In the genomic region with DNA sequence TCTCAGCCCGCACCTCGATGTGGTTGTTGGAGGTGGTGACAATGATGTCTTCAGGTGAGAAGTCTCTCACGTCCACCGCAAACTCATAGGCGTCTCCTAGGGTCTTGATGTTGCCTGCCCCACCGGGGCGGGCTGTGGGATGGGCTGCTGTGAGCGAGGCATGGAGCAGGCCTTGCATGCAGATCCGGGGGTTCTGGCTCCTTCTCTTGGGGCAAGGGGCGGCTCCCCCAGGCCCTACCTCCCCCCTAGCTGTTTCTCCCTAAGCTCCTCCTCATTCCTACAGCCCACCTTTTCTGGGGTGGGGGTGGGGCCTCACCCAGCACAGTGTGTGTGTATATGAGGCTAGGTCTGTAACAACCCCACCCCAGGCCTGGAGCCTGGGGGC, we compare ENCODE assay signal across 19 cellular contexts. TPM values are rescaled to one million over a fixed set of nuclear protein-coding genes. Genes with fewer than 3 reads are reported as not detected.
DNase-seq lines count a peak whose midpoint lies in the region; ATAC-seq and TF ChIP-seq lines count a peak whose summit lies in the region.
"Had no signal": no experiment of that assay in that cellular context is flagged by ENCODE, and none has a peak within 500 bp of the region (broad histone marks: within the 10 kb centered on the region; RNA-seq: fewer than 3 reads in every experiment).

No MANE protein-coding gene starts in this region.

- ATAC-seq in gastroesophageal sphincter (no peak), GM21390 (IDR thresholded peaks at IDR 0.05; ENCODE audit: unreplicated experiment) (no peak), GM21717 (IDR thresholded peaks at IDR 0.05; ENCODE audit: unreplicated experiment) (no peak)
- ATAC-seq: CD8-positive, alpha-beta T cell had no signal

- H3K36me3 ChIP-seq in breast epithelium, result no peaks in the 10 kb centered on the region
- H3K36me3 ChIP-seq in gastroesophageal sphincter, result no peaks in the 10 kb centered on the region
- no peaks in the 10 kb centered on the region for H3K36me3 ChIP-seq in prostate gland
- no peaks in the 10 kb centered on the region for H3K36me3 ChIP-seq in transverse colon

- H3K4me3 ChIP-seq in breast epithelium, result peak overlapping the region in 1 of 3 donors; percentile 17
- peak overlapping the region; percentile 46 to 66 for H3K4me3 ChIP-seq in gastroesophageal sphincter
- peak overlapping the region in 1 of 2 donors; percentile 3 for H3K4me3 ChIP-seq in prostate gland
- H3K4me3 ChIP-seq in transverse colon, result peak overlapping the region; percentile 2 to 32 (median 20)

- no TSS peak for BruUV-seq in MCF 10A (replicated peaks; lab: Mats Ljungman, UMichigan)

- no peaks in the 10 kb centered on the region for H3K36me3 Mint-ChIP-seq in MCF 10A (ENCODE audit: insufficient read depth, unreplicated experiment)
- H3K36me3 Mint-ChIP-seq: CD8-positive, alpha-beta T cell; WTC11 had no signal

- DNase-seq in breast epithelium (ENCODE audit: low spot score in 2 of 2) (no peak), MCF 10A (ENCODE audit: unreplicated experiment) (no peak), prostate gland (ENCODE audit: low spot score) (no peak), transverse colon (no peak), GDM1 (lab: John Stamatoyannopoulos, UW) (no peak)
- DNase-seq: activated naive CD4-positive, alpha-beta T cell treated with anti-CD3 and anti-CD28 coated beads for 36 hours; CD8-positive, alpha-beta T cell; EL; hippocampal formation; NCI-H1092; NCI-H345; OCI-M1 had no signal

- H3K4me3 Mint-ChIP-seq in MCF 10A (ENCODE audit: unreplicated experiment), result no peak overlapping the region
- H3K4me3 Mint-ChIP-seq: activated naive CD4-positive, alpha-beta T cell treated with anti-CD3 and anti-CD28 coated beads for 36 hours; CD8-positive, alpha-beta T cell; WTC11 had no signal

- intact Hi-C loops in breast epithelium (cut with DNase I; ENCODE audit: low total_unique reads), result no loop called here
- intact Hi-C loops in MCF 10A (cut with micrococcal nuclease), result no loop called here
- intact Hi-C loops in prostate gland (cut with DNase I), result no loop called here
- intact Hi-C loops in transverse colon (cut with DNase I; ENCODE audit: low total_unique reads), result no loop called here

- no peaks in the 10 kb centered on the region for H3K27me3 Mint-ChIP-seq in MCF 10A (ENCODE audit: insufficient read depth, unreplicated experiment)

- H3K27me3 ChIP-seq in breast epithelium, result no peaks in the 10 kb centered on the region
- H3K27me3 ChIP-seq in gastroesophageal sphincter, result no peaks in the 10 kb centered on the region
- H3K27me3 ChIP-seq in prostate gland (replicated peaks; ENCODE audit: insufficient read depth), result no peaks in the 10 kb centered on the region
- no peaks in the 10 kb centered on the region for H3K27me3 ChIP-seq in transverse colon

- peak overlapping the region; percentile 85 to 90 for H3K27ac ChIP-seq in breast epithelium
- H3K27ac ChIP-seq in gastroesophageal sphincter, result peak overlapping the region; percentile 86 to 95 (median 92)
- peak overlapping the region; percentile 78 to 84 for H3K27ac ChIP-seq in prostate gland
- peak overlapping the region; percentile 83 to 92 (median 87) for H3K27ac ChIP-seq in transverse colon
- H3K27ac ChIP-seq: 22Rv1 had no signal

- POLR2A ChIA-PET in MCF 10A (lab: Yijun Ruan, JAX), result interaction anchor here (0.5 to 0.6 kb wide), 2 partner anchors 251 to 1307 kb away, joined by 3 read pairs; no protein-coding TSS in a partner anchor

- TF ChIP-seq EP300 in gastroesophageal sphincter (IDR thresholded peaks at IDR 0.05) (no peak), transverse colon (IDR thresholded peaks at IDR 0.05; ENCODE audit: low read depth) (no peak)

- TF ChIP-seq CTCF in breast epithelium (IDR thresholded peaks at IDR 0.05) (no peak), MCF 10A (IDR thresholded peaks at IDR 0.05; ENCODE audit: unreplicated experiment) (no peak), gastroesophageal sphincter (IDR thresholded peaks at IDR 0.05) (no peak), prostate gland (IDR thresholded peaks at IDR 0.05) (no peak), transverse colon (IDR thresholded peaks at IDR 0.05) (no peak)

- no peaks in the 10 kb centered on the region for H3K9me3 ChIP-seq in breast epithelium
- no peaks in the 10 kb centered on the region for H3K9me3 ChIP-seq in gastroesophageal sphincter
- no peaks in the 10 kb centered on the region for H3K9me3 ChIP-seq in prostate gland
- no peaks in the 10 kb centered on the region for H3K9me3 ChIP-seq in transverse colon

- TF ChIP-seq POLR2A in breast epithelium (IDR thresholded peaks at IDR 0.05) (no peak), gastroesophageal sphincter (IDR thresholded peaks at IDR 0.05) (no peak), prostate gland (IDR thresholded peaks at IDR 0.05) (no peak), transverse colon (IDR thresholded peaks at IDR 0.05) (no peak)

- WGBS in gastroesophageal sphincter (ENCODE audit: low coverage in 1 of 2), 2 donors, result 20% methylated on average over 1 of the region's 10 CpGs; no CpG with 5 or more reads in 1 of the 2 donors
- 78% methylated on average over 10 of the region's 10 CpGs for WGBS in prostate gland
- 76% methylated on average over 10 of the region's 10 CpGs; no CpG with 5 or more reads in 1 of the 2 donors for WGBS in transverse colon (ENCODE audit: low coverage in 1 of 2), 2 donors

- no peak overlapping the region for H3K27ac Mint-ChIP-seq in MCF 10A (ENCODE audit: low read depth, unreplicated experiment)
- H3K27ac Mint-ChIP-seq: activated naive CD4-positive, alpha-beta T cell treated with anti-CD3 and anti-CD28 coated beads for 36 hours; CD8-positive, alpha-beta T cell; WTC11 had no signal

- peaks cover 9 to 11% of the 10 kb centered on the region in 2 donors for H3K4me1 ChIP-seq in breast epithelium
- H3K4me1 ChIP-seq in gastroesophageal sphincter, result peaks cover 18 to 100% (median 43%) of the 10 kb centered on the region in 3 donors
- H3K4me1 ChIP-seq in prostate gland (replicated peaks), result peaks cover 7% of the 10 kb centered on the region
- H3K4me1 ChIP-seq in transverse colon, result peaks cover 32 to 48% (median 46%) of the 10 kb centered on the region in 4 donors

- in situ Hi-C loops in transverse colon (cut with MboI; ENCODE audit: low pct_ligation_motif_present in 1 of 4, low pct_unique_long_range_greater_than_20kb in 1 of 4, low sequenced_read_pairs in 3 of 4), result no loop called here

- peaks cover 19% of the 10 kb centered on the region for H3K4me1 Mint-ChIP-seq in MCF 10A (ENCODE audit: insufficient read depth, unreplicated experiment)

- no peaks in the 10 kb centered on the region for H3K9me3 Mint-ChIP-seq in MCF 10A (ENCODE audit: unreplicated experiment)
- H3K9me3 Mint-ChIP-seq: activated naive CD4-positive, alpha-beta T cell treated with anti-CD3 and anti-CD28 coated beads for 36 hours; CD8-positive, alpha-beta T cell; WTC11 had no signal

- CTCF ChIA-PET in MCF 10A (lab: Yijun Ruan, JAX), result interaction anchor here (0.5 to 0.6 kb wide), 2 partner anchors 16 to 120 kb away, joined by 3 to 4 read pairs; no protein-coding TSS in a partner anchor

RNA-seq across cellular contexts. Expression of a gene that starts 0.8 kb away (rescaled TPM):
- total RNA-seq in breast epithelium (100 to 1,000 TPM in 1 of 3 donors, 10 to 100 TPM in 1, 1 to 10 TPM in 1; 8.8 to 183 (median 19.0) TPM), MCF 10A (2022) (not detected in 2 replicates), gastroesophageal sphincter (100 to 1,000 TPM; 143 to 505 (median 229) TPM), prostate gland (10 to 100 TPM; 11.4 to 20.4 TPM), transverse colon (10 to 100 TPM in 2 of 4 donors, 1 to 10 TPM in 2; 6.0 to 63.1 (median 9.2) TPM)
- total RNA-seq: activated naive CD4-positive, alpha-beta T cell treated with anti-CD3 and anti-CD28 coated beads for 36 hours; CD8-positive, alpha-beta T cell; lung microvascular endothelial cell; occipital lobe had no signal

RNA-seq across cellular contexts. Expression of a gene that starts 4.8 kb away (rescaled TPM):
- total RNA-seq in breast epithelium, result 1 to 10 TPM in 1 of 3 donors, under 1 TPM in 2; 0.33 to 1.1 (median 0.73) TPM
- not detected in 2 replicates for total RNA-seq in MCF 10A (2022)
- total RNA-seq in gastroesophageal sphincter, result 1 to 10 TPM in 1 of 4 donors, under 1 TPM in 2, not detected in 1; 0.08 to 3.0 (median 0.20) TPM
- 1 to 10 TPM in 1 of 2 donors, under 1 TPM in 1; 0.41 to 2.1 TPM for total RNA-seq in prostate gland
- total RNA-seq in transverse colon, result 10 to 100 TPM in 1 of 4 donors, under 1 TPM in 2, not detected in 1; 0.68 to 21.7 (median 0.79) TPM
- total RNA-seq: activated naive CD4-positive, alpha-beta T cell treated with anti-CD3 and anti-CD28 coated beads for 36 hours; CD8-positive, alpha-beta T cell; lung microvascular endothelial cell; occipital lobe had no signal

RNA-seq across cellular contexts. Expression of a gene that starts 13.0 kb away (rescaled TPM):
- total RNA-seq in breast epithelium (1 to 10 TPM in 2 of 3 donors, not detected in 1; 1.3 to 2.9 TPM), MCF 10A (2022) (not detected in 2 replicates), gastroesophageal sphincter (not detected), prostate gland (1 to 10 TPM in 1 of 2 donors, not detected in 1; 2.7 TPM), transverse colon (not detected)
- total RNA-seq: activated naive CD4-positive, alpha-beta T cell treated with anti-CD3 and anti-CD28 coated beads for 36 hours; CD8-positive, alpha-beta T cell; WTC11 had no signal

RNA-seq across cellular contexts. Expression of a gene that starts 26.5 kb away (rescaled TPM):
- total RNA-seq in breast epithelium (under 1 TPM; 0.32 to 0.88 (median 0.33) TPM), MCF 10A (2022) (not detected in 2 replicates), gastroesophageal sphincter (1 to 10 TPM in 2 of 4 donors, under 1 TPM in 2; 0.20 to 1.9 (median 0.82) TPM), prostate gland (1 to 10 TPM; 1.0 to 1.9 TPM), transverse colon (1 to 10 TPM in 1 of 4 donors, under 1 TPM in 1, not detected in 2; 0.48 to 1.1 TPM)
- total RNA-seq: activated naive CD4-positive, alpha-beta T cell treated with anti-CD3 and anti-CD28 coated beads for 36 hours; CD8-positive, alpha-beta T cell; lung microvascular endothelial cell had no signal

RNA-seq across cellular contexts. Expression of a gene that starts 41.2 kb away (rescaled TPM):
- total RNA-seq in breast epithelium (10 to 100 TPM; 21.9 to 40.3 (median 38.5) TPM), MCF 10A (2022) (46.3 and 48.3 TPM in 2 replicates), gastroesophageal sphincter (10 to 100 TPM; 24.0 to 65.7 (median 29.0) TPM), prostate gland (10 to 100 TPM; 28.2 to 50.8 TPM), transverse colon (100 to 1,000 TPM in 1 of 4 donors, 10 to 100 TPM in 3; 33.3 to 113 (median 50.5) TPM)
